In the genomic region with DNA sequence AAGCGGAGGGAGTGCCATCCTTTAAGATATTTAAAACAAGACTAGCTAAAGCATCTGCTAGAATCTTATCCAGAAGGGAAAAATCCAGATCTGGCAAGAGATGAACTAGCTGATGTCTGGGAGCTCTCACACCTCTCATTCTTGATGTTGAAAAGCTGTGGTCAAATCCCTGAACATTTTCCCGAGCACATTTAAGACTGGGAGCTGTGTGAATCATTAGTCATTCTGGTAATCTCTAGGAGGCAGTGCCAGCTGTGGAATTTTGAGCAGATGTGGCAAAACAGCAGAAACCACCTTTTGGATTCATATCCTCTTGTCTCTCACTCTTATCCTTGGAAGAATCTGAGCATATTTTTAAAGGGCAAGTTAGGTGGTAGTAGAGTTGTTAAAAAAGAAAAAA, we compare ENCODE assay signal across 16 cellular contexts.
A peak's percentile ranks its signal among the peaks of the same experiment; 100 is the strongest.
DNase-seq lines count a peak whose midpoint lies in the region; ATAC-seq and TF ChIP-seq lines count a peak whose summit lies in the region.
"Had no signal": no experiment of that assay in that cellular context is flagged by ENCODE, and none has a peak within 500 bp of the region (broad histone marks: within the 10 kb centered on the region; RNA-seq: fewer than 3 reads in every experiment).

No MANE protein-coding gene starts in this region.

- H4K8ac ChIP-seq in IMR-90 (ENCODE audit: low read depth in 2 of 2, low read length in 2 of 2) (no peak overlapping the region), mesendoderm (ENCODE audit: low read depth, low read length) (no peak overlapping the region)

- TF ChIP-seq POLR2A in IMR-90 (IDR thresholded peaks at IDR 0.05; ENCODE audit: low read depth, low read length) (no peak), prostate gland (IDR thresholded peaks at IDR 0.05) (no peak)

- dilution Hi-C loops in IMR-90 (cut with HindIII; ENCODE audit: low sequenced_read_pairs, unreplicated experiment): no loop called here

- H2BK5ac ChIP-seq in IMR-90 (ENCODE audit: low read depth, low read length, poor library complexity, severe bottlenecking) (no peak overlapping the region), mesendoderm (ENCODE audit: low read length) (no peak overlapping the region)

- no peak overlapping the region for H3K23ac ChIP-seq in IMR-90 (ENCODE audit: low read depth, low read length)
- no peak overlapping the region for H3K23ac ChIP-seq in mesendoderm (ENCODE audit: low read length)

- H3K27ac ChIP-seq in IMR-90 (ENCODE audit: insufficient read depth, low read length) (no peak overlapping the region), mesendoderm (ENCODE audit: low read depth, low read length) (no peak overlapping the region), prostate gland (no peak overlapping the region)
- H3K27ac ChIP-seq: neutrophil had no signal

- TF ChIP-seq CTCF in AG09319 (IDR thresholded peaks at IDR 0.05; ENCODE audit: low read depth, low read length) (no peak), IMR-90 (conservative IDR thresholded peaks at IDR 0.05; ENCODE audit: low read depth, low read length) (no peak), prostate gland (IDR thresholded peaks at IDR 0.05) (no peak)

- no peak overlapping the region for H3K4me3 ChIP-seq in IMR-90 (ENCODE audit: insufficient read depth, low read depth, low read length)
- H3K4me3 ChIP-seq in mesendoderm (ENCODE audit: low read length): no peak overlapping the region
- H3K4me3 ChIP-seq in prostate gland: no peak overlapping the region

- no peak overlapping the region for H2AK9ac ChIP-seq in IMR-90 (replicated peaks; ENCODE audit: low read depth, low read length, poor library complexity)

- CTCF ChIA-PET in IMR-90 (lab: Yijun Ruan, JAX): interaction anchor here (1.4 kb wide), 1 partner anchor 9 kb away, joined by 3 read pairs; no protein-coding TSS in a partner anchor

- H3K79me1 ChIP-seq in IMR-90 (ENCODE audit: low read depth in 1 of 2, low read length in 2 of 2) (no peaks in the 10 kb centered on the region), mesendoderm (ENCODE audit: low read length) (no peaks in the 10 kb centered on the region)

- no peak; the same call in 1 of the 2 replicates for ATAC-seq in IMR-90 (ENCODE audit: low read depth)
- no peak for ATAC-seq in GM21576 (IDR thresholded peaks at IDR 0.05; ENCODE audit: unreplicated experiment)
- ATAC-seq: esophagus mucosa had no signal

- H3K9me3 ChIP-seq in IMR-90 (ENCODE audit: control insufficient read depth, insufficient read depth, low read length) (no peaks in the 10 kb centered on the region), prostate gland (no peaks in the 10 kb centered on the region)
- H3K9me3 ChIP-seq: neutrophil had no signal

- H3K56ac ChIP-seq in IMR-90 (ENCODE audit: extremely low read depth, insufficient read depth, low read length) (no peak overlapping the region), mesendoderm (ENCODE audit: low read length) (no peak overlapping the region)

- peak; percentile 11 for DNase-seq in AG09319 (ENCODE audit: extremely low read depth, low read depth)
- DNase-seq in IMR-90: peak; percentile 13
- DNase-seq in dedifferentiated amniotic fluid mesenchymal stem cell (ENCODE audit: extremely low spot score): peak; percentile 32
- peak; percentile 5 for DNase-seq in mesendoderm
- no peak for DNase-seq in NCI-H748 treated with DMSO at 0.1 percent for 48 hours (lab: John Stamatoyannopoulos, UW)
- no peak for DNase-seq in HT-29 (ENCODE audit: low spot score)
- no peak for DNase-seq in prostate gland (ENCODE audit: low spot score)
- DNase-seq: activated CD4-positive, alpha-beta T cell treated with anti-CD3 and anti-CD28 coated beads for 48 hours; C1 segment of cervical spinal cord; Karpas-422; left cardiac atrium; NCI-H2081; T-helper 1 cell had no signal

- no TSS peak for BruUV-seq in IMR-90 (replicated peaks; lab: Mats Ljungman, UMichigan)

- H2AFZ ChIP-seq in IMR-90 (replicated peaks; ENCODE audit: low read length, poor library complexity): no peak overlapping the region

- no peak overlapping the region for H4K5ac ChIP-seq in IMR-90 (ENCODE audit: low read depth, low read length)
- H4K5ac ChIP-seq in mesendoderm (ENCODE audit: low read length): no peak overlapping the region

- POLR2A ChIA-PET in IMR-90 (lab: Charles Lee; ENCODE audit: unreplicated experiment): no interaction called here

- no CpG with 5 or more reads among the region's 2 CpGs for WGBS in IMR-90 (ENCODE audit: extremely low coverage in 2 of 2, insufficient read length in 1 of 2), 2 experiments
- WGBS in mesendoderm (ENCODE audit: extremely low coverage, insufficient coverage, low lambda C conversion rate): no CpG with 5 or more reads among the region's 2 CpGs
- WGBS in prostate gland: 76% methylated on average over 2 of the region's 2 CpGs

- H3K27me3 ChIP-seq in IMR-90 (ENCODE audit: control insufficient read depth, insufficient read depth, low read length) (peaks cover 5% of the 10 kb centered on the region), mesendoderm (ENCODE audit: insufficient read depth, low read length, poor library complexity) (no peaks in the 10 kb centered on the region), prostate gland (replicated peaks; ENCODE audit: insufficient read depth) (no peaks in the 10 kb centered on the region)
- H3K27me3 ChIP-seq: neutrophil had no signal

- H4K91ac ChIP-seq in IMR-90 (ENCODE audit: insufficient read depth, low read depth, low read length): no peak overlapping the region

- no peak overlapping the region for H3K4me2 ChIP-seq in IMR-90 (ENCODE audit: low read depth, low read length)
- H3K4me2 ChIP-seq in mesendoderm (ENCODE audit: low read length): no peak overlapping the region

- no peak overlapping the region for H2BK120ac ChIP-seq in IMR-90 (ENCODE audit: low read depth, low read length)
- no peak overlapping the region for H2BK120ac ChIP-seq in mesendoderm (ENCODE audit: low read depth, low read length)

- H3K14ac ChIP-seq in IMR-90 (replicated peaks; ENCODE audit: low read depth, low read length): no peak overlapping the region

- H3K79me2 ChIP-seq in mesendoderm (ENCODE audit: control insufficient read depth, insufficient read depth, low read length): no peaks in the 10 kb centered on the region

- H2BK15ac ChIP-seq in IMR-90 (ENCODE audit: low read depth, low read length) (no peak overlapping the region), mesendoderm (replicated peaks; ENCODE audit: low read depth) (no peak overlapping the region)

- H3K4me1 ChIP-seq in IMR-90 (ENCODE audit: control insufficient read depth, insufficient read depth, low read length) (no peaks in the 10 kb centered on the region), mesendoderm (ENCODE audit: control insufficient read depth, low read depth, low read length) (no peaks in the 10 kb centered on the region), prostate gland (replicated peaks) (no peaks in the 10 kb centered on the region)

- in situ Hi-C loops in IMR-90 (cut with MboI; ENCODE audit: low sequenced_read_pairs): no loop called here

- H3K9me1 ChIP-seq in IMR-90 (ENCODE audit: insufficient read depth, low read length): no peaks in the 10 kb centered on the region

- intact Hi-C loops in IMR-90 (cut with micrococcal nuclease) (no loop called here), prostate gland (cut with DNase I) (no loop called here)

- H3K18ac ChIP-seq in IMR-90 (ENCODE audit: low read depth, low read length) (no peak overlapping the region), mesendoderm (ENCODE audit: low read length) (no peak overlapping the region)

- no peak overlapping the region for H3K4ac ChIP-seq in IMR-90 (ENCODE audit: low read depth, low read length)
- H3K4ac ChIP-seq in mesendoderm (ENCODE audit: low read depth, low read length): no peak overlapping the region

- H3K9ac ChIP-seq in IMR-90 (ENCODE audit: low read depth, low read length): no peak overlapping the region
- no peak overlapping the region for H3K9ac ChIP-seq in mesendoderm (ENCODE audit: low read length)

- H2AK5ac ChIP-seq in IMR-90 (ENCODE audit: low read depth, low read length) (no peak overlapping the region), mesendoderm (ENCODE audit: low read length) (no peak overlapping the region)

- TF ChIP-seq RAD21 in IMR-90 (IDR thresholded peaks at IDR 0.05; ENCODE audit: low read length): no peak

- H4K20me1 ChIP-seq in IMR-90 (ENCODE audit: insufficient read depth, low read length): no peaks in the 10 kb centered on the region

- H2BK20ac ChIP-seq in IMR-90 (ENCODE audit: low read depth, low read length): no peak overlapping the region

- H3K36me3 ChIP-seq in IMR-90 (ENCODE audit: control insufficient read depth, insufficient read depth, low read length) (no peaks in the 10 kb centered on the region), mesendoderm (ENCODE audit: control insufficient read depth, insufficient read depth, low read length) (no peaks in the 10 kb centered on the region), prostate gland (no peaks in the 10 kb centered on the region)
- H3K36me3 ChIP-seq: neutrophil had no signal

TF ChIP-seq in IMR-90, 13 proteins besides CTCF, POLR2A, EP300 and RAD21:
- TF ChIP-seq SMC3 (IDR thresholded peaks at IDR 0.05; ENCODE audit: low read depth, low read length) (no peak), RFX5 (IDR thresholded peaks at IDR 0.05; ENCODE audit: low read depth, low read length) (no peak), FOS (IDR thresholded peaks at IDR 0.05; ENCODE audit: low read depth, low read length) (no peak), NFE2L2 (IDR thresholded peaks at IDR 0.05; ENCODE audit: low read depth, low read length) (no peak), CEBPB (IDR thresholded peaks at IDR 0.05; ENCODE audit: low read depth, low read length) (no peak), RCOR1 (IDR thresholded peaks at IDR 0.05; ENCODE audit: insufficient replicate concordance, low read length) (no peak), MAZ (IDR thresholded peaks at IDR 0.05; ENCODE audit: borderline replicate concordance, low read depth, low read length) (no peak), CHD1 (IDR thresholded peaks at IDR 0.05; ENCODE audit: low read depth, low read length) (no peak)

Comparison
In these comparisons a context has a peak if more than half of its experiments do, and no peak if none do; other contexts are left out.
1. DNase-seq: peak in AG09319 (single experiment), IMR-90 (single experiment), dedifferentiated amniotic fluid mesenchymal stem cell (single experiment) and mesendoderm (single experiment); none in NCI-H748 treated with DMSO at 0.1 percent for 48 hours (single experiment), HT-29 (single experiment) and prostate gland (single experiment).